8 cellular contexts compared by ENCODE assay signal in genomic region chr11:29527391-29527936, GRCh38.
DNase-seq lines count a peak whose midpoint lies in the region; ATAC-seq and TF ChIP-seq lines count a peak whose summit lies in the region.

No MANE protein-coding gene starts in this region.

- H3K14ac ChIP-seq in mesenchymal stem cell (ENCODE audit: low read length in 2 of 2): no peak overlapping the region

- peak overlapping the region; percentile 81 for H3K9ac ChIP-seq in mesenchymal stem cell (ENCODE audit: low read length)

- H3K23ac ChIP-seq in mesenchymal stem cell (ENCODE audit: low read length in 2 of 2): no peak overlapping the region

- 37% methylated on average over 3 of the region's 3 CpGs for WGBS in mesenchymal stem cell

- no peak overlapping the region for H3K4ac ChIP-seq in mesenchymal stem cell (ENCODE audit: low read depth in 1 of 2, low read length in 2 of 2)

- TF ChIP-seq CTCF in GM13977 (IDR thresholded peaks at IDR 0.05; ENCODE audit: extremely low read depth, insufficient read depth, missing control alignments) (peak; percentile 34), WTC11 (IDR thresholded peaks at IDR 0.05) (no peak)

- H3K27ac Mint-ChIP-seq in WTC11: no peak overlapping the region
- H3K27ac Mint-ChIP-seq in activated CD8-positive, alpha-beta T cell treated with anti-CD3 and anti-CD28 coated beads, Interleukin-2, amount 10 ng/mL, durations not matched to agents 7 days and 5 days: no peak overlapping the region

- POLR2A ChIA-PET in WTC11 (lab: Charles Lee): no interaction called here
- POLR2A ChIA-PET in activated CD8-positive, alpha-beta T cell treated with anti-CD3 and anti-CD28 coated beads, Interleukin-2, amount 10 ng/mL, durations not matched to agents 7 days and 5 days (lab: Charles Lee): no interaction called here

- H2BK12ac ChIP-seq in mesenchymal stem cell (ENCODE audit: low read length in 2 of 2): no peak overlapping the region

- H3K18ac ChIP-seq in mesenchymal stem cell (ENCODE audit: low read depth in 1 of 2, low read length in 2 of 2): no peak overlapping the region

- H3K4me3 ChIP-seq in mesenchymal stem cell (ENCODE audit: insufficient read depth in 1 of 2, low read depth in 1 of 2, low read length in 2 of 2): no peak overlapping the region

- peaks cover 1% of the 10 kb centered on the region for H3K4me1 Mint-ChIP-seq in WTC11
- no peaks in the 10 kb centered on the region for H3K4me1 Mint-ChIP-seq in activated CD8-positive, alpha-beta T cell treated with anti-CD3 and anti-CD28 coated beads, Interleukin-2, amount 10 ng/mL, durations not matched to agents 7 days and 5 days (ENCODE audit: low read depth)

- no peaks in the 10 kb centered on the region for H3K27me3 ChIP-seq in mesenchymal stem cell (ENCODE audit: control insufficient read depth in 1 of 2, insufficient read depth in 1 of 2, low read length in 2 of 2)

- no peak overlapping the region for H2AK5ac ChIP-seq in mesenchymal stem cell (ENCODE audit: low read length, severe bottlenecking)

- ATAC-seq in WTC11 (peak; percentile 46), GM21381 (IDR thresholded peaks at IDR 0.05; ENCODE audit: unreplicated experiment) (no peak)
- ATAC-seq in activated CD8-positive, alpha-beta T cell treated with anti-CD3 and anti-CD28 coated beads, Interleukin-2, amount 10 ng/mL, durations not matched to agents 7 days and 5 days: no peak

- no peak overlapping the region for H3K4me2 ChIP-seq in mesenchymal stem cell (ENCODE audit: low read length, poor library complexity, severe bottlenecking)

- H4K91ac ChIP-seq in mesenchymal stem cell (ENCODE audit: low read length): no peak overlapping the region

- in situ Hi-C loops in GM13977 (cut with MboI; ENCODE audit: low pct_unique_long_range_greater_than_20kb, low sequenced_read_pairs, unreplicated experiment): no loop called here

- peak overlapping the region; percentile 28 for H3K27ac ChIP-seq in mesenchymal stem cell (ENCODE audit: low read length, poor library complexity, severe bottlenecking)

- H2AFZ ChIP-seq in mesenchymal stem cell (ENCODE audit: low read depth, low read length): no peak overlapping the region

- peaks cover 16% of the 10 kb centered on the region for H3K9me3 ChIP-seq in mesenchymal stem cell (ENCODE audit: control insufficient read depth, low read length)

- no peak overlapping the region for H2BK5ac ChIP-seq in mesenchymal stem cell (ENCODE audit: low read depth, low read length, poor library complexity, severe bottlenecking)

- H4K8ac ChIP-seq in mesenchymal stem cell (ENCODE audit: low read length): no peak overlapping the region

- peaks cover 5% of the 10 kb centered on the region; the same call in 1 of the 2 replicates for H3K27me3 Mint-ChIP-seq in WTC11 (ENCODE audit: low read depth)
- no peaks in the 10 kb centered on the region for H3K27me3 Mint-ChIP-seq in activated CD8-positive, alpha-beta T cell treated with anti-CD3 and anti-CD28 coated beads, Interleukin-2, amount 10 ng/mL, durations not matched to agents 7 days and 5 days (ENCODE audit: low read depth)

- no peaks in the 10 kb centered on the region for H3K4me1 ChIP-seq in mesenchymal stem cell (ENCODE audit: control insufficient read depth, insufficient read depth, low read depth, low read length)

- no peak overlapping the region for H2BK15ac ChIP-seq in mesenchymal stem cell (ENCODE audit: low read depth, poor library complexity, severe bottlenecking)

- H3K36me3 ChIP-seq in mesenchymal stem cell (ENCODE audit: control insufficient read depth in 1 of 2, insufficient read depth in 2 of 2, low read depth in 1 of 2, low read length in 2 of 2): no peaks in the 10 kb centered on the region

- DNase-seq in GM13977 (ENCODE audit: low spot score) (no peak), HPDE6-E6E7 (ENCODE audit: extremely low spot score) (peak; percentile 28), WTC11 (ENCODE audit: low spot score) (no peak), mesenchymal stem cell (peak; percentile 89)
- no peak for DNase-seq in central memory CD4-positive, alpha-beta T cell
- no peak for DNase-seq in activated CD8-positive, alpha-beta T cell treated with anti-CD3 and anti-CD28 coated beads, Interleukin-2, amount 10 ng/mL, durations not matched to agents 7 days and 5 days
- DNase-seq in stimulated activated CD4-positive, alpha-beta T cell treated with anti-CD3 and anti-CD28 coated beads, Interleukin-4, amount 100 ng/mL, for 4 hours: no peak

- H2BK120ac ChIP-seq in mesenchymal stem cell (ENCODE audit: low read depth, low read length): no peak overlapping the region

- peaks cover 55% of the 10 kb centered on the region for H3K9me3 Mint-ChIP-seq in WTC11
- H3K9me3 Mint-ChIP-seq in activated CD8-positive, alpha-beta T cell treated with anti-CD3 and anti-CD28 coated beads, Interleukin-2, amount 10 ng/mL, durations not matched to agents 7 days and 5 days (ENCODE audit: insufficient read depth): peaks cover 5% of the 10 kb centered on the region

- H3K4me3 Mint-ChIP-seq in WTC11: no peak overlapping the region
- no peak overlapping the region for H3K4me3 Mint-ChIP-seq in activated CD8-positive, alpha-beta T cell treated with anti-CD3 and anti-CD28 coated beads, Interleukin-2, amount 10 ng/mL, durations not matched to agents 7 days and 5 days

- peaks cover 18% of the 10 kb centered on the region for H3K36me3 Mint-ChIP-seq in WTC11
- no peaks in the 10 kb centered on the region for H3K36me3 Mint-ChIP-seq in activated CD8-positive, alpha-beta T cell treated with anti-CD3 and anti-CD28 coated beads, Interleukin-2, amount 10 ng/mL, durations not matched to agents 7 days and 5 days (ENCODE audit: low read depth)

- H3K79me1 ChIP-seq in mesenchymal stem cell (replicated peaks; ENCODE audit: low read length, poor library complexity, severe bottlenecking): no peaks in the 10 kb centered on the region

- CTCF ChIA-PET in WTC11 (lab: Charles Lee): interaction anchor here (1.0 kb wide), 1 partner anchor 107 kb away, joined by 4 read pairs; no protein-coding TSS in a partner anchor
- CTCF ChIA-PET in activated CD8-positive, alpha-beta T cell treated with anti-CD3 and anti-CD28 coated beads, Interleukin-2, amount 10 ng/mL, durations not matched to agents 7 days and 5 days (lab: Charles Lee): no interaction called here

TF ChIP-seq in WTC11, 78 proteins besides CTCF, POLR2A, EP300 and RAD21:
- TF ChIP-seq ELF4 (CRISPR knock-in tag; IDR thresholded peaks at IDR 0.05; ENCODE audit: low read depth): no peak
- TF ChIP-seq SOX15 (CRISPR knock-in tag; IDR thresholded peaks at IDR 0.05): no peak

Comparison
In these comparisons a context has a peak if more than half of its experiments do, and no peak if none do; other contexts are left out.
1. DNase-seq: peak in HPDE6-E6E7 (single experiment) and mesenchymal stem cell (single experiment); none in GM13977 (single experiment), WTC11 (single experiment), central memory CD4-positive, alpha-beta T cell (single experiment), activated CD8-positive, alpha-beta T cell treated with anti-CD3 and anti-CD28 coated beads, Interleukin-2, amount 10 ng/mL, durations not matched to agents 7 days and 5 days (single experiment) and stimulated activated CD4-positive, alpha-beta T cell treated with anti-CD3 and anti-CD28 coated beads, Interleukin-4, amount 100 ng/mL, for 4 hours (0 of 2).